ENCODE assay signal across 25 cellular contexts in the genomic region with DNA sequence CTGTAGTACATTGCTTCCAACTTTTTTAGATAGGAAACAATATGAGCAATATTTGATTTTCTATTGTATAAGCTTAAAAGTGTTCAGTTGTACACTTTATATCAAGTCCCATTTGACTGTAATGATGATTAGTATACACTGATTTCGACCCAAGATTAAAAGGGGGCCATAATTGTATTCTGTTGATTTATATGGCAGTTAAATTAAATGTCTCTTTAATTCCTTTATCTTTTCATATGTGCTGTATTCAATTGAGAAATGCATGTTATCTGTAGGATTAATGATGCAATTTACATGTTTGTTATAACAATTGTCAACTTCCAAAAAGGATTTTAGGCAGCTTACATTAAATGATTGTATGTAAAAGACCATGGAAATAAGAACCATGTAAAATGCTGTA.
"Had no signal": no experiment of that assay in that cellular context is flagged by ENCODE, and none has a peak within 500 bp of the region (broad histone marks: within the 10 kb centered on the region; RNA-seq: fewer than 3 reads in every experiment).

No MANE protein-coding gene starts in this region.

- H3K4me1 ChIP-seq: colonic mucosa, esophagus muscularis mucosa, foreskin keratinocyte, gastroesophageal sphincter, left lung, lower lobe of right lung had no signal

- H3K27ac Mint-ChIP-seq: dendritic cell treated with granulocyte-macrophage colony-stimulating factor and Interleukin-4, amounts not matched to agents 40 ng/mL and 50 ng/mL, for 4 days; effector memory CD8-positive, alpha-beta T cell; endodermal cell; naive thymus-derived CD4-positive, alpha-beta T cell had no signal

- H3K27me3 Mint-ChIP-seq: dendritic cell treated with granulocyte-macrophage colony-stimulating factor and Interleukin-4, amounts not matched to agents 40 ng/mL and 50 ng/mL, for 4 days; effector memory CD8-positive, alpha-beta T cell; naive thymus-derived CD4-positive, alpha-beta T cell had no signal

- H3K4me3 Mint-ChIP-seq: dendritic cell treated with granulocyte-macrophage colony-stimulating factor and Interleukin-4, amounts not matched to agents 40 ng/mL and 50 ng/mL, for 4 days; effector memory CD8-positive, alpha-beta T cell; endodermal cell; naive thymus-derived CD4-positive, alpha-beta T cell had no signal

- H3K4me2 ChIP-seq: hepatocyte had no signal

- ATAC-seq: effector memory CD8-positive, alpha-beta T cell; foreskin keratinocyte; gastroesophageal sphincter; heart left ventricle; left cardiac atrium; left lung; left ventricle myocardium superior; lower lobe of right lung; naive thymus-derived CD4-positive, alpha-beta T cell had no signal

- H3K9me3 Mint-ChIP-seq: dendritic cell treated with granulocyte-macrophage colony-stimulating factor and Interleukin-4, amounts not matched to agents 40 ng/mL and 50 ng/mL, for 4 days; effector memory CD8-positive, alpha-beta T cell; endodermal cell; naive thymus-derived CD4-positive, alpha-beta T cell had no signal

- H3K27ac ChIP-seq: colonic mucosa, epithelial cell of prostate, esophagus muscularis mucosa, foreskin keratinocyte, gastroesophageal sphincter, heart left ventricle, hepatocyte, left lung, lower lobe of right lung had no signal

- H2AFZ ChIP-seq: hepatocyte had no signal

- H3K36me3 ChIP-seq: colonic mucosa, esophagus muscularis mucosa, gastroesophageal sphincter, heart left ventricle, left lung, lower lobe of right lung had no signal

- H3K4me3 ChIP-seq: colonic mucosa, esophagus muscularis mucosa, gastroesophageal sphincter, heart left ventricle, hepatocyte, left lung, lower lobe of right lung had no signal

- FAIRE-seq: endometrium, frontal cortex, islet of Langerhans, keratinocyte had no signal

- DNase-seq: colonic mucosa; cortex of kidney; effector CD8-positive, alpha-beta T cell; effector memory CD8-positive, alpha-beta T cell; endodermal cell; erythroblast; foreskin keratinocyte; heart left ventricle; hypothalamus; left cardiac atrium; left lung; left ventricle myocardium superior; lower lobe of right lung; mesenchymal stem cell; midbrain; naive thymus-derived CD4-positive, alpha-beta T cell had no signal

- H3K9me3 ChIP-seq: colonic mucosa, esophagus muscularis mucosa, gastroesophageal sphincter, heart left ventricle, left lung, lower lobe of right lung had no signal

- H3K79me2 ChIP-seq: hepatocyte had no signal

- H3K27me3 ChIP-seq: colonic mucosa, esophagus muscularis mucosa, foreskin keratinocyte, gastroesophageal sphincter, heart left ventricle, hepatocyte, left lung had no signal
